ENCODE assay signal across 4 cellular contexts in genomic region chr1:153521808-153522207, GRCh38. TPM values are rescaled to one million over a fixed set of nuclear protein-coding genes. Genes with fewer than 3 reads are reported as not detected.
"Had no signal": no experiment of that assay in that cellular context is flagged by ENCODE, and none has a peak within 500 bp of the region (broad histone marks: within the 10 kb centered on the region; RNA-seq: fewer than 3 reads in every experiment).

No MANE protein-coding gene starts in this region.

RNA-seq across cellular contexts. Expression of gene S100A5, which starts 18.9 kb away (rescaled TPM):
- total RNA-seq: M059J, Peyer's patch, Right ventricle myocardium superior, SJSA1 had no signal

RNA-seq across cellular contexts. Expression of gene S100A3, which starts 27.2 kb away (rescaled TPM):
- total RNA-seq: Peyer's patch had no signal

RNA-seq across cellular contexts. Expression of gene S100A2, which starts 43.8 kb away (rescaled TPM):
- total RNA-seq: Peyer's patch had no signal
